In the genomic region with DNA sequence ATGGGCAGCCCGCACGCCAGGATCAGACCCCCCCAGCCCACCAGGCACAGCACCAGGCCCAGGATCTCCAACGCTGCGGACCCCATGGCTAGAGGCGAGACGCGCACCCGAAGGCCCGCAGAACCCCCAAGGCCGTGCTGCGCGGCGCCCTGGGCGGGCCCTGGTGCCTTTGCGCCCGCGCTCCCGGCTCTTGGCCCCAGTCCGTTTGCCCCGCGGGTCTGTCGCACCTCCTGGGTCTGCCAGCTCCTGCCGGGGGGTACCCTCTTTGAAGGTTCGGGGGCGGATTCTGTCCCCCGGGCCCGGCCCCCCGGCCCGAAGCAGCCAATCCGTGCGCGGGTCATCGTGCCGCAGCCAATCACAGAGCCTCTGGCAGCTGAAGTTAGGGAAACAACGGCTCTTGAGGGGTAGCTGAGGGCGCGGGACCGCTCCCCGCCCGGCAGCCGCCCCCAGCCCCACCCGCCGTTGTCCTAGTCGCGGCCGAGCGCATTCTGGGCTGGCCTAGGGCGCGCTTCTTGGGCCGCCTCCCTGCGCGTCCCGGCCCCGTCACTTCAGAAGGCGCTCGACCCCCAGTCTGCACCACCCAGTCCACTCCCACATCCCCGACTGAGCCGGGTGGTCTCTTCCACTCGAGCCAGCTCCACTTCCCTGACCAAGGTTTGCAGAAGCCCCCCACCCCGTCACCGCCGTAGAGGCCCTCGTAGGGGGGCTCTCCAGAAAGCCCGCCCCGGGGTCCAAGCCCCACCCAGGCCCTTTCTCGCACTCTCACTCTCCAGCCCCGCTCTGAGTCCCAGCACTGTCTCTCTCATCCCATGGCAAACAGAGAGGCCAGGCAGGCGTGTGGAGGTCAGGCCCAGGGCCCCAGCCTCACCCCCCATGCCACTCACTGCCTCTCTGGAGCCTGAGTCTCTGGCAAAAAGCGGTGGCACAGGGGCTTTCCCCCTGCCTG, we compare ENCODE assay signal across 10 cellular contexts. TPM values are rescaled to one million over a fixed set of nuclear protein-coding genes. Genes with fewer than 3 reads are reported as not detected.
DNase-seq lines count a peak whose midpoint lies in the region; ATAC-seq, FAIRE-seq and TF ChIP-seq lines count a peak whose summit lies in the region.
"Had no signal": no experiment of that assay in that cellular context is flagged by ENCODE, and none has a peak within 500 bp of the region (broad histone marks: within the 10 kb centered on the region; RNA-seq: fewer than 3 reads in every experiment).

A gene with protein sequence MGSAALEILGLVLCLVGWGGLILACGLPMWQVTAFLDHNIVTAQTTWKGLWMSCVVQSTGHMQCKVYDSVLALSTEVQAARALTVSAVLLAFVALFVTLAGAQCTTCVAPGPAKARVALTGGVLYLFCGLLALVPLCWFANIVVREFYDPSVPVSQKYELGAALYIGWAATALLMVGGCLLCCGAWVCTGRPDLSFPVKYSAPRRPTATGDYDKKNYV (minus strand): TSS at position 241 of the 946 bp plus-strand sequence. CDS start 155 bp downstream, at position 86.

- no peak within 1 kb of the TSS for H4K12ac ChIP-seq in trophoblast cell (ENCODE audit: low read depth, low read length)

- no peak within 1 kb of the TSS for H3K27ac Mint-ChIP-seq in activated CD4-positive, alpha-beta memory T cell treated with anti-CD3 and anti-CD28 coated beads, Interleukin-2, amount 10 ng/mL, durations not matched to agents 7 days and 5 days
- H3K27ac Mint-ChIP-seq: CD4-positive, CD25-positive, alpha-beta regulatory T cell had no signal

- no peak for TF ChIP-seq CTCF in D721Med (IDR thresholded peaks at IDR 0.05; ENCODE audit: insufficient read depth, missing control alignments)

- peaks cover 8% of the 10 kb centered on the region for H3K36me3 Mint-ChIP-seq in activated CD4-positive, alpha-beta memory T cell treated with anti-CD3 and anti-CD28 coated beads, Interleukin-2, amount 10 ng/mL, durations not matched to agents 7 days and 5 days (ENCODE audit: low read depth)
- H3K36me3 Mint-ChIP-seq: CD4-positive, CD25-positive, alpha-beta regulatory T cell had no signal

- H3K4me1 Mint-ChIP-seq in activated CD4-positive, alpha-beta memory T cell treated with anti-CD3 and anti-CD28 coated beads, Interleukin-2, amount 10 ng/mL, durations not matched to agents 7 days and 5 days: peaks cover 16% of the 10 kb centered on the region

- H3K27me3 ChIP-seq in trophoblast cell (ENCODE audit: insufficient read depth, low read length): peaks cover 34% of the 10 kb centered on the region

- H3K4me3 ChIP-seq in trophoblast cell (ENCODE audit: low read depth, low read length): peak within 1 kb of the TSS; percentile 55

- peaks cover 11% of the 10 kb centered on the region in 2 experiments for H3K4me1 ChIP-seq in trophoblast cell (ENCODE audit: control insufficient read depth in 1 of 2, insufficient read depth in 2 of 2, low read length in 2 of 2)

- peak within 1 kb of the TSS; percentile 63 for H3K4me2 ChIP-seq in trophoblast cell (ENCODE audit: low read length)

- no peak within 1 kb of the TSS for H2BK5ac ChIP-seq in trophoblast cell (ENCODE audit: low read depth, low read length, poor library complexity)

- no peak for FAIRE-seq in D721Med (lab: Jason Lieb, UNC)

- H3K79me2 ChIP-seq in trophoblast cell (ENCODE audit: control insufficient read depth, insufficient read depth, low read length, poor library complexity): no peaks in the 10 kb centered on the region

- no peak within 1 kb of the TSS for H2BK12ac ChIP-seq in trophoblast cell (ENCODE audit: low read length)

- peaks cover 32% of the 10 kb centered on the region for H3K27me3 Mint-ChIP-seq in activated CD4-positive, alpha-beta memory T cell treated with anti-CD3 and anti-CD28 coated beads, Interleukin-2, amount 10 ng/mL, durations not matched to agents 7 days and 5 days

- H3K23ac ChIP-seq in trophoblast cell (ENCODE audit: low read length): no peak within 1 kb of the TSS

- H2AFZ ChIP-seq in trophoblast cell (ENCODE audit: insufficient read depth, low read length, poor library complexity): no peak within 1 kb of the TSS

- H4K8ac ChIP-seq in trophoblast cell (ENCODE audit: low read depth, low read length): no peak within 1 kb of the TSS

- H3K18ac ChIP-seq in trophoblast cell (ENCODE audit: low read length): no peak within 1 kb of the TSS

- CTCF ChIA-PET in activated CD4-positive, alpha-beta memory T cell treated with anti-CD3 and anti-CD28 coated beads, Interleukin-2, amount 10 ng/mL, durations not matched to agents 7 days and 5 days (lab: Charles Lee): no interaction called here

- DNase-seq in NCI-H510A treated with DMSO at 0.1 percent for 48 hours (lab: John Stamatoyannopoulos, UW) (peak; percentile 4), NCI-H510A (lab: John Stamatoyannopoulos, UW) (no peak), germinal center (ENCODE audit: low spot score) (peak; percentile 58), trophoblast cell (no peak), D721Med (ENCODE audit: insufficient read length, low spot score) (no peak)
- no peak for DNase-seq in activated CD4-positive, alpha-beta memory T cell treated with anti-CD3 and anti-CD28 coated beads, Interleukin-2, amount 10 ng/mL, durations not matched to agents 7 days and 5 days
- DNase-seq in effector CD8-positive, alpha-beta T cell (lab: John Stamatoyannopoulos, UW): no peak

- no peak within 1 kb of the TSS for H3K4ac ChIP-seq in trophoblast cell (ENCODE audit: low read depth, low read length)

- peak within 1 kb of the TSS; percentile 46 for H3K4me3 Mint-ChIP-seq in activated CD4-positive, alpha-beta memory T cell treated with anti-CD3 and anti-CD28 coated beads, Interleukin-2, amount 10 ng/mL, durations not matched to agents 7 days and 5 days

- no peak within 1 kb of the TSS for H2BK120ac ChIP-seq in trophoblast cell (ENCODE audit: insufficient read depth, low read length, poor library complexity)

- H3K9ac ChIP-seq in trophoblast cell (ENCODE audit: low read length): no peak within 1 kb of the TSS

- H3K79me1 ChIP-seq in trophoblast cell (ENCODE audit: low read length): no peaks in the 10 kb centered on the region

- H3K27ac ChIP-seq in trophoblast cell (ENCODE audit: low read depth, low read length): no peak within 1 kb of the TSS

- H3K9me3 Mint-ChIP-seq in activated CD4-positive, alpha-beta memory T cell treated with anti-CD3 and anti-CD28 coated beads, Interleukin-2, amount 10 ng/mL, durations not matched to agents 7 days and 5 days: no peaks in the 10 kb centered on the region
- H3K9me3 Mint-ChIP-seq: CD4-positive, CD25-positive, alpha-beta regulatory T cell had no signal

- WGBS in trophoblast cell (ENCODE audit: extremely low coverage, insufficient coverage, insufficient read length): no CpG with 5 or more reads among the region's 69 CpGs

- no peak within 1 kb of the TSS for H2AK5ac ChIP-seq in trophoblast cell (ENCODE audit: low read length)

- no peak within 1 kb of the TSS for H3K14ac ChIP-seq in trophoblast cell (ENCODE audit: low read length)

- peaks cover 0 to 7% of the 10 kb centered on the region in 2 experiments for H3K36me3 ChIP-seq in trophoblast cell (ENCODE audit: control insufficient read depth in 1 of 2, insufficient read depth in 2 of 2, low read length in 2 of 2)

- H3K9me3 ChIP-seq in trophoblast cell (ENCODE audit: insufficient read depth, low read depth, low read length): peaks cover 5% of the 10 kb centered on the region

- POLR2A ChIA-PET in activated CD4-positive, alpha-beta memory T cell treated with anti-CD3 and anti-CD28 coated beads, Interleukin-2, amount 10 ng/mL, durations not matched to agents 7 days and 5 days (lab: Charles Lee): interaction anchor here (1.1 to 1.4 kb wide), 3 partner anchors 9 to 44 kb away, joined by 3 to 4 read pairs (median 3); no protein-coding TSS in a partner anchor

- no peak within 1 kb of the TSS for H4K91ac ChIP-seq in trophoblast cell (ENCODE audit: low read depth, low read length)

- ATAC-seq in HG03442 (IDR thresholded peaks at IDR 0.05; ENCODE audit: unreplicated experiment): no peak

RNA-seq across cellular contexts. Expression of the gene that starts here (rescaled TPM):
- under 1 TPM in 1 of 2 experiments, not detected in 1; 0.38 TPM for total RNA-seq in activated CD4-positive, alpha-beta memory T cell treated with anti-CD3 and anti-CD28 coated beads, Interleukin-2, amount 10 ng/mL, durations not matched to agents 7 days and 5 days
- polyA plus RNA-seq in trophoblast cell (2013): not detected in 2 replicates
- total RNA-seq: SK-MEL-5 had no signal

Comparison
In these comparisons a context has a peak if more than half of its experiments do, and no peak if none do; other contexts are left out.
1. DNase-seq: peak in NCI-H510A treated with DMSO at 0.1 percent for 48 hours (single experiment) and germinal center (single experiment); none in NCI-H510A (single experiment), activated CD4-positive, alpha-beta memory T cell treated with anti-CD3 and anti-CD28 coated beads, Interleukin-2, amount 10 ng/mL, durations not matched to agents 7 days and 5 days (single experiment), trophoblast cell (0 of 2), D721Med (single experiment) and effector CD8-positive, alpha-beta T cell (single experiment).